8 cellular contexts compared by ENCODE assay signal in the genomic region with DNA sequence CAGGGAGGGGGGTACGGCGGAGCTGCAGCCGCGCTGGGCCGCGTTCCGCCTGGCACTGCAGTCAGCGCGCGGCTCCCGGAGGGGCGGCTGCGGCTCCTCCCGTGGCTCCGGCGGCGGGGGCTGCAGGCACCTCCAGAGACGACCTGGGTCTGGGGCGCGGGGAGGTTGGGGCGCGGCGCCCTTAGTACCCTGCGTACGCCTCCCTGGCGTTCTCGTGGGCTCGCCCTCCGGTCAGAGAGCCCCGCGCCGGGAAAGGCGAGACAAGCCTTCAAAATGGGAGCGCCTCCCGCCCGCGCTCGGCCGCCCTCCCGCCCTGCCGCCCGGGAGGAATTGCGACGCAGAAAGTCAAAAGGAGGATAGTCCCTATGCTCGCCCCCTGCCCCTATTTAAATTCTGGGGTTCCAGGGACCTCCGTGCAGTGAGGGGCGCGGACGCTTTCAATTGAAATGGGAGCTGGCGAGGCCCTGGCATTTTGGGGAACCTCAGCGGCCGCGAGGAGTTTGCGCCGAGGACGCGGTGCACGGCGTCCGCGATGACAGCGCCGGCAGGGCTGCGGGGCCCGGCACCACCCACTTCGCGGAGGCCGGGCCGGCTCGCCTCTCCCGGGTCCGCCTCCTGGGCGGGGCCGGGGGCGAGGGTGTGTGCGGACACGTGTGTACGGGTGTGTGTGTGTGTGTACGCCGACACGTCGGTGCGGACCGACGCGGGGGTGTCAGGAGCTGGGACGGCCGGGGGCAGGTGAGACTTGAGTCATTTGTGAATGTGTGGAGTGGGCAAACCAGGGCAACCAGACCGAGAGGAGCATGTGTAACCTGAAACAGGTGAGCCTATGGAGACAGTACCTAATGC. TPM values are rescaled to one million over a fixed set of nuclear protein-coding genes. Genes with fewer than 3 reads are reported as not detected.
DNase-seq lines count a peak whose midpoint lies in the region; ATAC-seq, FAIRE-seq and TF ChIP-seq lines count a peak whose summit lies in the region.

No MANE protein-coding gene starts in this region.

- peak overlapping the region; percentile 81 for H3K4me3 Mint-ChIP-seq in activated naive CD4-positive, alpha-beta T cell treated with anti-CD3 and anti-CD28 coated beads, Interleukin-2, amount 10 ng/mL, durations not matched to agents 7 days and 5 days

- peaks cover 25% of the 10 kb centered on the region for H3K27me3 Mint-ChIP-seq in activated naive CD4-positive, alpha-beta T cell treated with anti-CD3 and anti-CD28 coated beads, Interleukin-2, amount 10 ng/mL, durations not matched to agents 7 days and 5 days

- in situ Hi-C loops in SK-MEL-5 (cut with HindIII; ENCODE audit: low pct_unique_long_range_greater_than_20kb, low sequenced_read_pairs), result no loop called here

- ATAC-seq in GM21381 (IDR thresholded peaks at IDR 0.05; ENCODE audit: unreplicated experiment) (peak; percentile 84), omental fat pad (ENCODE audit: low FRiP score) (peak; percentile 87)

- H3K27me3 ChIP-seq in testis, result no peaks in the 10 kb centered on the region

- DNase-seq in DMS153 treated with DMSO at 0.1 percent for 48 hours (lab: John Stamatoyannopoulos, UW; ENCODE audit: unreplicated experiment) (peak; percentile 33), HTR-8/SVneo (ENCODE audit: insufficient read length, low spot score) (peak; percentile 52), SK-MEL-5 (ENCODE audit: low read depth, low spot score) (peak; percentile 73), globus pallidus (ENCODE audit: low spot score) (peak; percentile 77), omental fat pad (ENCODE audit: low spot score) (peak; percentile 43), testis (peak; percentile 80)
- peak; percentile 86 for DNase-seq in activated naive CD4-positive, alpha-beta T cell treated with anti-CD3 and anti-CD28 coated beads, Interleukin-2, amount 10 ng/mL, durations not matched to agents 7 days and 5 days

- H3K4me1 Mint-ChIP-seq in activated naive CD4-positive, alpha-beta T cell treated with anti-CD3 and anti-CD28 coated beads, Interleukin-2, amount 10 ng/mL, durations not matched to agents 7 days and 5 days, result peaks cover 46% of the 10 kb centered on the region

- H3K36me3 ChIP-seq in testis (ENCODE audit: low read depth, missing control alignments), result no peaks in the 10 kb centered on the region

- intact Hi-C loops in testis (cut with DNase I; ENCODE audit: low total_unique reads), result no loop called here

- 0 to 1% methylated on average over 2 to 50 of the region's 89 CpGs for WGBS in testis, 2 donors

- peak overlapping the region; percentile 87 for H3K27ac Mint-ChIP-seq in activated naive CD4-positive, alpha-beta T cell treated with anti-CD3 and anti-CD28 coated beads, Interleukin-2, amount 10 ng/mL, durations not matched to agents 7 days and 5 days

- no peaks in the 10 kb centered on the region for H3K9me3 ChIP-seq in testis

- peak; percentile 9 for FAIRE-seq in HTR-8/SVneo (lab: Jason Lieb, UNC)

- H3K27ac ChIP-seq in testis, result peak overlapping the region; percentile 87 to 92

- H3K4me3 ChIP-seq in testis, result peak overlapping the region; percentile 79 to 95

- H3K4me1 ChIP-seq in testis, result no peaks in the 10 kb centered on the region

- TF ChIP-seq POLR2A in testis (IDR thresholded peaks at IDR 0.05), result no peak

- H3K9me3 Mint-ChIP-seq in activated naive CD4-positive, alpha-beta T cell treated with anti-CD3 and anti-CD28 coated beads, Interleukin-2, amount 10 ng/mL, durations not matched to agents 7 days and 5 days, result no peaks in the 10 kb centered on the region

- H3K36me3 Mint-ChIP-seq in activated naive CD4-positive, alpha-beta T cell treated with anti-CD3 and anti-CD28 coated beads, Interleukin-2, amount 10 ng/mL, durations not matched to agents 7 days and 5 days, result peaks cover 26% of the 10 kb centered on the region

- no peak for TF ChIP-seq CTCF in omental fat pad (IDR thresholded peaks at IDR 0.05)
- TF ChIP-seq CTCF in testis (IDR thresholded peaks at IDR 0.05), result no peak

- CTCF ChIA-PET in activated naive CD4-positive, alpha-beta T cell treated with anti-CD3 and anti-CD28 coated beads, Interleukin-2, amount 10 ng/mL, durations not matched to agents 7 days and 5 days (lab: Charles Lee), result interaction anchor here (1.1 to 3.0 kb wide), 2 partner anchors 53 to 67 kb away, joined by 4 to 9 read pairs; no protein-coding TSS in a partner anchor

RNA-seq across cellular contexts. Expression of a gene that starts 0.5 kb away (rescaled TPM):
- 3.0 and 5.4 TPM in 2 replicates for total RNA-seq in SK-MEL-5 (2014; rRNA removed; shearing (Covaris generic))
- 7.1 and 10.5 TPM in 2 replicates for polyA plus RNA-seq in SK-MEL-5 (2015; cell fraction: cytosol; rRNA removed)
- 5.4 and 5.9 TPM in 2 replicates for polyA plus RNA-seq in SK-MEL-5 (2015; cell fraction: nucleus; rRNA removed)
- 10 to 100 TPM; 21.3 to 48.7 (median 33.6) TPM for total RNA-seq in omental fat pad
- total RNA-seq in testis, result 10 to 100 TPM; 14.6 to 15.7 TPM
- polyA plus RNA-seq in testis (ENCODE audit: insufficient read depth, low read depth, low replicate concordance), result 8.1 TPM

Comparison
In these comparisons a context has a peak if more than half of its experiments do, and no peak if none do; other contexts are left out.
1. Peak in every context shown above with its lines: DNase-seq, ATAC-seq, H3K4me3 ChIP-seq and H3K27ac ChIP-seq.
2. DNase-seq: peak in every context shown above with its lines; median percentile 86 in activated naive CD4-positive, alpha-beta T cell treated with anti-CD3 and anti-CD28 coated beads, Interleukin-2, amount 10 ng/mL, durations not matched to agents 7 days and 5 days; 80 in testis; 77 in globus pallidus; 73 in SK-MEL-5; 52 in HTR-8/SVneo; 43 in omental fat pad; 33 in DMS153 treated with DMSO at 0.1 percent for 48 hours.